In the genomic region with DNA sequence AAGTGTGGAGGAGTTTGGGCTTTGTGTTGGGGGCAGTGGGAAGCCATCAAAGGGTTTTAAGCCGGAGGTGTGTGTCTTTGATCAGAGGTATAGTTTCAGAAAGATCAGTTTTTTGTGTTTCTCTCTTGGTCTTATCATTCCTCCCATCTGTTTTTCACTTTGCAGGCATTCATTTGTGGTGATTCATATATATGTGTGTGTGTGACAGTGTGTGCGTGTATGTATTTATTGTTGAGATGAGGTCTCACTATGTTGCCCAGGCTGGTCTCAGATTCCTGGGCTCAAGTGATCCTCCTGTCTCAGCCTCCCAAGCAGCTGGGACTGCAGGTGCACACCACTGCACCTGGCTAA, we compare ENCODE assay signal across 8 cellular contexts. TPM values are rescaled to one million over a fixed set of nuclear protein-coding genes. Genes with fewer than 3 reads are reported as not detected.
A peak's percentile ranks its signal among the peaks of the same experiment; 100 is the strongest.
DNase-seq lines count a peak whose midpoint lies in the region; ATAC-seq and TF ChIP-seq lines count a peak whose summit lies in the region.

No MANE protein-coding gene starts in this region.

- no peaks in the 10 kb centered on the region; the same call in 2 of the 3 replicates for H3K4me1 Mint-ChIP-seq in GM23338

- H3K4me3 Mint-ChIP-seq in GM23338, result no peak overlapping the region

- no peak overlapping the region for H3K27ac Mint-ChIP-seq in GM23338

- H3K4me3 ChIP-seq in GM23338 (peak overlapping the region; percentile 92), epithelial cell of proximal tubule (ENCODE audit: low read depth, low read length) (peak overlapping the region; percentile 62), prostate gland (peak overlapping the region in 1 of 2 donors; percentile 53)

- H3K4me2 ChIP-seq in GM23338, result 0 out of 2 replicates have a peak overlapping the region, but pooled peaks have one; percentile 88

- H3K36me3 Mint-ChIP-seq in GM23338 (ENCODE audit: low read depth), result no peaks in the 10 kb centered on the region

- intact Hi-C loops in prostate gland (cut with DNase I), result loop anchor here (2.0 kb wide), 1 partner anchor 76 kb away; no protein-coding TSS in a partner anchor

- H3K4me1 ChIP-seq in GM23338 (ENCODE audit: insufficient read depth) (peaks cover 11% of the 10 kb centered on the region; the same call in 1 of the 2 replicates), prostate gland (replicated peaks) (peaks cover 3% of the 10 kb centered on the region)

- H3K36me3 ChIP-seq in GM23338 (ENCODE audit: insufficient read depth) (no peaks in the 10 kb centered on the region), prostate gland (no peaks in the 10 kb centered on the region)

- H3K9me3 Mint-ChIP-seq in GM23338, result no peaks in the 10 kb centered on the region

- H3F3A ChIP-seq in GM23338 (replicated peaks; ENCODE audit: low read depth), result peaks cover 5% of the 10 kb centered on the region; the same call in 1 of the 2 replicates

- no peak for ATAC-seq in GM23338

- peaks cover 10% of the 10 kb centered on the region for H3K27me3 Mint-ChIP-seq in GM23338 (ENCODE audit: insufficient read depth, low read depth, poor library complexity)

- no peaks in the 10 kb centered on the region for H3K9me2 ChIP-seq in GM23338 (ENCODE audit: insufficient read depth)

- DNase-seq in GM23338 (ENCODE audit: low spot score) (no peak), RKO (ENCODE audit: low spot score) (peak; percentile 69), epithelial cell of proximal tubule (ENCODE audit: low read depth) (no peak), prostate gland (ENCODE audit: low spot score) (no peak), NCI-H2227 (lab: John Stamatoyannopoulos, UW; ENCODE audit: unreplicated experiment) (no peak), NK-92 (lab: John Stamatoyannopoulos, UW; ENCODE audit: unreplicated experiment) (no peak), NCI-H2171 treated with DMSO at 0.1 percent for 48 hours (lab: John Stamatoyannopoulos, UW) (no peak)
- no peak for DNase-seq in stimulated activated CD8-positive, alpha-beta memory T cell treated with anti-CD3 and anti-CD28 coated beads, Interleukin-4, amount 100 ng/mL, for 48 hours

- H3K27me3 ChIP-seq in GM23338 (ENCODE audit: insufficient read depth) (0 out of 2 replicates have a peak, but pooled peaks cover 4% of the 10 kb centered on the region), prostate gland (replicated peaks; ENCODE audit: insufficient read depth) (no peaks in the 10 kb centered on the region)

- H4K20me1 ChIP-seq in GM23338 (replicated peaks; ENCODE audit: insufficient read depth), result no peaks in the 10 kb centered on the region

- no peak overlapping the region for H3K27ac ChIP-seq in GM23338 (ENCODE audit: low read depth)
- peak overlapping the region; percentile 67 to 76 for H3K27ac ChIP-seq in prostate gland

- 54% methylated on average over 2 of the region's 2 CpGs for WGBS in prostate gland

- no peaks in the 10 kb centered on the region for H3K9me3 ChIP-seq in prostate gland

- no peak overlapping the region; the same call in 1 of the 2 replicates for H2AFZ ChIP-seq in GM23338

- TF ChIP-seq CTCF in GM23338 (conservative IDR thresholded peaks at IDR 0.05; ENCODE audit: low read depth in 2 of 2) (no peak), epithelial cell of proximal tubule (conservative IDR thresholded peaks at IDR 0.05; ENCODE audit: low read depth, low read length) (no peak), prostate gland (IDR thresholded peaks at IDR 0.05) (no peak)

- H3K79me2 ChIP-seq in GM23338 (replicated peaks; ENCODE audit: insufficient read depth), result peaks cover 8% of the 10 kb centered on the region

- no peak for TF ChIP-seq POLR2A in prostate gland (IDR thresholded peaks at IDR 0.05)

TF ChIP-seq in GM23338, 12 proteins besides CTCF, POLR2A, EP300 and RAD21 (continues in another document):
- TF ChIP-seq, protein P1, sequence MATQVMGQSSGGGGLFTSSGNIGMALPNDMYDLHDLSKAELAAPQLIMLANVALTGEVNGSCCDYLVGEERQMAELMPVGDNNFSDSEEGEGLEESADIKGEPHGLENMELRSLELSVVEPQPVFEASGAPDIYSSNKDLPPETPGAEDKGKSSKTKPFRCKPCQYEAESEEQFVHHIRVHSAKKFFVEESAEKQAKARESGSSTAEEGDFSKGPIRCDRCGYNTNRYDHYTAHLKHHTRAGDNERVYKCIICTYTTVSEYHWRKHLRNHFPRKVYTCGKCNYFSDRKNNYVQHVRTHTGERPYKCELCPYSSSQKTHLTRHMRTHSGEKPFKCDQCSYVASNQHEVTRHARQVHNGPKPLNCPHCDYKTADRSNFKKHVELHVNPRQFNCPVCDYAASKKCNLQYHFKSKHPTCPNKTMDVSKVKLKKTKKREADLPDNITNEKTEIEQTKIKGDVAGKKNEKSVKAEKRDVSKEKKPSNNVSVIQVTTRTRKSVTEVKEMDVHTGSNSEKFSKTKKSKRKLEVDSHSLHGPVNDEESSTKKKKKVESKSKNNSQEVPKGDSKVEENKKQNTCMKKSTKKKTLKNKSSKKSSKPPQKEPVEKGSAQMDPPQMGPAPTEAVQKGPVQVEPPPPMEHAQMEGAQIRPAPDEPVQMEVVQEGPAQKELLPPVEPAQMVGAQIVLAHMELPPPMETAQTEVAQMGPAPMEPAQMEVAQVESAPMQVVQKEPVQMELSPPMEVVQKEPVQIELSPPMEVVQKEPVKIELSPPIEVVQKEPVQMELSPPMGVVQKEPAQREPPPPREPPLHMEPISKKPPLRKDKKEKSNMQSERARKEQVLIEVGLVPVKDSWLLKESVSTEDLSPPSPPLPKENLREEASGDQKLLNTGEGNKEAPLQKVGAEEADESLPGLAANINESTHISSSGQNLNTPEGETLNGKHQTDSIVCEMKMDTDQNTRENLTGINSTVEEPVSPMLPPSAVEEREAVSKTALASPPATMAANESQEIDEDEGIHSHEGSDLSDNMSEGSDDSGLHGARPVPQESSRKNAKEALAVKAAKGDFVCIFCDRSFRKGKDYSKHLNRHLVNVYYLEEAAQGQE (IDR thresholded peaks at IDR 0.05; ENCODE audit: unreplicated experiment), result no peak
- TF ChIP-seq EZH2phosphoT487 (IDR thresholded peaks at IDR 0.05; ENCODE audit: unreplicated experiment) (no peak), STAT1 (IDR thresholded peaks at IDR 0.05; ENCODE audit: unreplicated experiment) (no peak), NANOG (IDR thresholded peaks at IDR 0.05; ENCODE audit: borderline replicate concordance) (no peak)

RNA-seq across cellular contexts. Expression of gene SERINC3, which starts 11.1 kb away (rescaled TPM):
- 25.4 and 33.0 TPM in 2 replicates for total RNA-seq in GM23338 (2014; rRNA removed; shearing (Covaris generic))
- polyA plus RNA-seq in GM23338 (2016; fragmentation: Nextera tagmentation; extraction: Ambion mirVana), result 18.1 and 18.6 TPM in 2 replicates
- 36.6 and 43.3 TPM in 2 replicates for total RNA-seq in epithelial cell of proximal tubule
- total RNA-seq in prostate gland, result 100 to 1,000 TPM in 1 of 2 donors, 10 to 100 TPM in 1; 89.1 to 141 TPM

RNA-seq across cellular contexts. Expression of gene PKIG, which starts 49.4 kb away (rescaled TPM):
- 23.9 and 33.2 TPM in 2 replicates for total RNA-seq in GM23338 (2014; rRNA removed; shearing (Covaris generic))
- polyA plus RNA-seq in GM23338 (2016; fragmentation: Nextera tagmentation; extraction: Ambion mirVana), result 29.7 and 34.9 TPM in 2 replicates
- total RNA-seq in epithelial cell of proximal tubule (28.8 and 64.3 TPM in 2 replicates), prostate gland (10 to 100 TPM; 60.9 to 81.1 TPM)

RNA-seq across cellular contexts. Expression of gene TTPAL, which starts 57.3 kb away (rescaled TPM):
- total RNA-seq in GM23338 (2014; rRNA removed; shearing (Covaris generic)), result 10.2 TPM in 2 replicates
- 3.5 and 3.7 TPM in 2 replicates for polyA plus RNA-seq in GM23338 (2016; fragmentation: Nextera tagmentation; extraction: Ambion mirVana)
- total RNA-seq in epithelial cell of proximal tubule, result 7.9 and 11.0 TPM in 2 replicates
- 10 to 100 TPM; 11.8 to 14.8 TPM for total RNA-seq in prostate gland
